In genomic region chr7:24373556-24373955, GRCh38 we compare ENCODE assay signal across 19 cellular contexts.
DNase-seq lines count a peak whose midpoint lies in the region; TF ChIP-seq lines count a peak whose summit lies in the region.
"Had no signal": no experiment of that assay in that cellular context is flagged by ENCODE, and none has a peak within 500 bp of the region (broad histone marks: within the 10 kb centered on the region; RNA-seq: fewer than 3 reads in every experiment).

No MANE protein-coding gene starts in this region.

- H3F3A ChIP-seq in MM.1S (ENCODE audit: insufficient read depth, low read length) = no peaks in the 10 kb centered on the region

- no peaks in the 10 kb centered on the region for H3K79me2 ChIP-seq in MM.1S (ENCODE audit: low read length)

- no peaks in the 10 kb centered on the region for H3K9me3 ChIP-seq in SJCRH30 (replicated peaks)
- H3K9me3 ChIP-seq in MM.1S (replicated peaks; ENCODE audit: insufficient read depth, low read length) = no peaks in the 10 kb centered on the region

- H3K4me3 ChIP-seq in SJCRH30 = peak overlapping the region; percentile 6; the same call in 1 of the 2 replicates
- H3K4me3 ChIP-seq in MM.1S (ENCODE audit: low read length) = no peak overlapping the region
- H3K4me3 ChIP-seq: GM12878 had no signal

- H3K36me3 ChIP-seq in SJCRH30 (no peaks in the 10 kb centered on the region), MM.1S (replicated peaks; ENCODE audit: insufficient read depth, low read length) (no peaks in the 10 kb centered on the region)

- DNase-seq in DMS 273 (lab: John Stamatoyannopoulos, UW; ENCODE audit: unreplicated experiment) (peak; percentile 32), DMS 273 treated with DMSO at 0.1 percent for 48 hours (lab: John Stamatoyannopoulos, UW) (no peak), NCI-H524 (lab: John Stamatoyannopoulos, UW) (peak; percentile 27 to 68), SJCRH30 (peak; percentile 71 to 85), left kidney (ENCODE audit: low read depth, low spot score) (peak; percentile 26), hippocampal formation (lab: John Stamatoyannopoulos, UW) (no peak), ecto neural progenitor cell (ENCODE audit: low spot score) (no peak), MM.1S (no peak)
- DNase-seq: C1 segment of cervical spinal cord; Calu3; CD4-positive, alpha-beta memory T cell; COR-L47; DMS79; EL; GDM1; GOT3; H7 had no signal

- no peak overlapping the region for H2AFZ ChIP-seq in MM.1S (ENCODE audit: low read length)

- peaks cover 20% of the 10 kb centered on the region for H3K4me1 ChIP-seq in SJCRH30
- H3K4me1 ChIP-seq in MM.1S (ENCODE audit: low read length) = no peaks in the 10 kb centered on the region

- H4K20me1 ChIP-seq in MM.1S (ENCODE audit: insufficient read depth, low read length) = no peaks in the 10 kb centered on the region

- no peaks in the 10 kb centered on the region for H3K9me2 ChIP-seq in MM.1S (replicated peaks; ENCODE audit: insufficient read depth, low read length)

- H3K27ac ChIP-seq in SJCRH30 (peak overlapping the region; percentile 60), MM.1S (ENCODE audit: low read length) (no peak overlapping the region)
- H3K27ac ChIP-seq: 22Rv1 had no signal

- H3K27me3 ChIP-seq in SJCRH30 = no peaks in the 10 kb centered on the region
- no peaks in the 10 kb centered on the region for H3K27me3 ChIP-seq in MM.1S (replicated peaks; ENCODE audit: insufficient read depth, low read length)

- no peak overlapping the region for H3K4me2 ChIP-seq in MM.1S (ENCODE audit: low read depth, low read length)

- H3K9ac ChIP-seq in MM.1S (ENCODE audit: low read length) = no peak overlapping the region

- TF ChIP-seq CTCF in MM.1S (IDR thresholded peaks at IDR 0.05; ENCODE audit: low read length) = no peak

Comparison
In these comparisons a context has a peak if more than half of its experiments do, and no peak if none do; other contexts are left out.
1. DNase-seq: peak in DMS 273 (single experiment), NCI-H524 (2 of 2), SJCRH30 (2 of 2) and left kidney (single experiment); none in DMS 273 treated with DMSO at 0.1 percent for 48 hours (single experiment), hippocampal formation (0 of 2), ecto neural progenitor cell (single experiment) and MM.1S (single experiment).